13 cellular contexts compared by ENCODE assay signal in the genomic region with DNA sequence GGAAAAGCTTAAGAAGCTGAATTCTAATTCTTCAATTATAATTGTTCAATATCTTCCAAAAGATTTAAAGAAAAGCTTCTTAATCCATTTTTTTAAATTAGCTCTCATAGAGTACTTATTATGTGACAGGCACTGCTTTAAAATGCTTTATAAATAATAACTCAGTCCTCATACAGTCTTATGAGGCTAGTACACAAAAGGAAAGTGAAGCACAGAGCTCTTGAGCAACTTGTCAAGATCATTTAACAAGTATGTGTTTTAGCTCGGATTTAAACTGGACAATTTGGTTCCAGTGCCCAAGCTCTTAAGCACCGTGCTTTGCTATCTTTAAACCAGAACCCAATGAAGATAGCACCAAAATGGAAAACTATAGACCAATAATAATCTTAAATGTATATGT.
"Had no signal": no experiment of that assay in that cellular context is flagged by ENCODE, and none has a peak within 500 bp of the region (broad histone marks: within the 10 kb centered on the region; RNA-seq: fewer than 3 reads in every experiment).

No MANE protein-coding gene starts in this region.

- H3K27me3 ChIP-seq: ovary, thyroid gland had no signal

- H3K36me3 ChIP-seq: ovary, thyroid gland had no signal

- H3K9me3 ChIP-seq: ovary, thyroid gland had no signal

- DNase-seq: activated CD4-positive, alpha-beta memory T cell treated with anti-CD3 and anti-CD28 coated beads for 36 hours; activated CD4-positive, CD25-positive, alpha-beta regulatory T cell treated with anti-CD3 and anti-CD28 coated beads, Interleukin-2, amount 50 U/mL, for 72 hours; activated gamma-delta T cell treated with Interleukin-2 at 50 U/mL for 16 hours; activated naive CD8-positive, alpha-beta T cell treated with anti-CD3 and anti-CD28 coated beads for 36 hours; activated T-cell treated with anti-CD3 and anti-CD28 coated beads, Interleukin-2, amount 50 U/mL, for 48 hours; caudate nucleus; cortex of kidney; effector CD8-positive, alpha-beta T cell; nephron progenitor cell; ovary; SW 1271; thyroid gland had no signal

- H3K27ac ChIP-seq: ovary, thyroid gland had no signal

- H3K4me3 ChIP-seq: ovary, smooth muscle cell, thyroid gland had no signal
